ENCODE assay signal across 1 cellular context in genomic region chr3:122414391-122414790, GRCh38.
TF ChIP-seq lines count a peak whose summit lies in the region.

No MANE protein-coding gene starts in this region.

TF ChIP-seq in HCT116, 20 proteins besides CTCF, POLR2A, EP300 and RAD21 (continued from another document):
- TF ChIP-seq ZBTB33 (IDR thresholded peaks at IDR 0.05; ENCODE audit: extremely low read depth, insufficient replicate concordance, low read length): no peak
- TF ChIP-seq SIN3A (IDR thresholded peaks at IDR 0.05; ENCODE audit: low read depth): no peak
- TF ChIP-seq JUND (IDR thresholded peaks at IDR 0.05): no peak
- no peak for TF ChIP-seq ZNF274 (IDR thresholded peaks at IDR 0.05; ENCODE audit: low read depth, low read length)
- no peak for TF ChIP-seq CBX3 (IDR thresholded peaks at IDR 0.05; ENCODE audit: low read depth)
- TF ChIP-seq FOSL1 (IDR thresholded peaks at IDR 0.05; ENCODE audit: low read depth): no peak
- no peak for TF ChIP-seq ELF1 (IDR thresholded peaks at IDR 0.05; ENCODE audit: borderline replicate concordance, low read depth)
- TF ChIP-seq TCF7L2 (IDR thresholded peaks at IDR 0.05; ENCODE audit: borderline replicate concordance, extremely low read depth, insufficient read depth, insufficient read length): no peak
